Comparison of ENCODE assay signal across 9 cellular contexts in the genomic region with DNA sequence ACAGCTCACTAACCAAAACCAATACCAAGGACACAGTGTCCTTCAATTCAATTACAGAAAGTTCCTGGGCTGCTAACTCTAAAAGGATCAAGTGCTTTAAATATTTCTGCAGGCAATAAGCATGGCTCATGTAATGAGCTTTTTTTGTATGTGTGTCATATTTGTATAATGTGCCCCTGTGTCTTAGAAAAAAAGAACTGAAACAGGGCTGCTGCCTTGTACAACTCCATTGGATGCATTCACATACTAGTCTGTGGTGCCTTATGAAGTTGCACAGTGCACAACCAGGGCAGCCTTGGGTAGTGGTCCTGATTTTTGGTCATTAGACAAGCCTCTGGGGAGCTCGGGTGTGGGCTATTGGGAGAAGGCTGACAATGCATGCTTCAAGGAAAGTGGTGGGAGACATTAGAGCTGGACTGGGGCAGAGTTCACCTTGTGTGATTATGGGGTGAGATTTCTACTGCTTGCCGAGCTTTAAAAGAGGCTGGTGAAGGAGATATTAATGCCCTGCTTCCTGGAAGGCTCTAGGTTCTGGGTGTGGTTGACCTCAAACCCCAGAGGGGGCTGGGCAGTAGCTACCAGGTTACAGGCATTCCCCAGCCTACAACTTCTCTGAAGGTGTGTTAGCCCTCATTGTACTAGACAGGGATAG. TPM values are rescaled to one million over a fixed set of nuclear protein-coding genes. Genes with fewer than 3 reads are reported as not detected.
DNase-seq lines count a peak whose midpoint lies in the region; ATAC-seq and TF ChIP-seq lines count a peak whose summit lies in the region.
"Had no signal": no experiment of that assay in that cellular context is flagged by ENCODE, and none has a peak within 500 bp of the region (broad histone marks: within the 10 kb centered on the region; RNA-seq: fewer than 3 reads in every experiment).

No MANE protein-coding gene starts in this region.

- peaks cover 39% of the 10 kb centered on the region for H3K4me1 Mint-ChIP-seq in T-helper 17 cell

- H3K27ac Mint-ChIP-seq in activated naive CD4-positive, alpha-beta T cell treated with anti-CD3 and anti-CD28 coated beads, Interleukin-2, amount 50 U/mL, for 72 hours: peak overlapping the region in 1 of 2 donors; percentile 51
- no peak overlapping the region for H3K27ac Mint-ChIP-seq in T-helper 17 cell

- peaks cover 26 to 45% of the 10 kb centered on the region in 2 donors for H3K9me3 Mint-ChIP-seq in activated naive CD4-positive, alpha-beta T cell treated with anti-CD3 and anti-CD28 coated beads, Interleukin-2, amount 50 U/mL, for 72 hours

- H3K4me3 Mint-ChIP-seq in T-helper 17 cell: peak overlapping the region; percentile 84

- TF ChIP-seq EP300 in stomach (IDR thresholded peaks at IDR 0.05): no peak

- 28 to 40% (median 36%) methylated on average over 2 of the region's 2 CpGs for whole genome bisulfite sequencing in stomach, 5 donors

- DNase-seq in activated naive CD4-positive, alpha-beta T cell treated with Interleukin-2 at 50 U/mL for 16 hours: peak; percentile 50
- DNase-seq in activated naive CD4-positive, alpha-beta T cell treated with anti-CD3 and anti-CD28 coated beads, Interleukin-2, amount 50 U/mL, for 72 hours (ENCODE audit: low spot score in 2 of 2): no peak
- peak; percentile 31 to 43 (median 34) for DNase-seq in T-helper 17 cell
- peak; percentile 64 for DNase-seq in central memory CD4-positive, alpha-beta T cell
- peak; percentile 71 for DNase-seq in stomach
- no peak for DNase-seq in SKM-1 (lab: John Stamatoyannopoulos, UW; ENCODE audit: unreplicated experiment)
- no peak for DNase-seq in RKO (ENCODE audit: low spot score)

- H3K4me1 ChIP-seq in stomach: peaks cover 21 to 48% (median 34%) of the 10 kb centered on the region in 4 donors

- intact Hi-C loops in stomach (cut with DNase I; ENCODE audit: low total_unique reads): no loop called here

- H3K9me3 ChIP-seq in T-helper 17 cell (ENCODE audit: control insufficient read depth, low read length, poor library complexity, severe bottlenecking) (peaks cover 2% of the 10 kb centered on the region), stomach (no peaks in the 10 kb centered on the region)
- H3K9me3 ChIP-seq: SJSA1 had no signal

- no peaks in the 10 kb centered on the region for H3K27me3 Mint-ChIP-seq in T-helper 17 cell

- H3K27me3 ChIP-seq in stomach: no peaks in the 10 kb centered on the region
- H3K27me3 ChIP-seq: SJSA1 had no signal

- TF ChIP-seq CTCF in stomach (IDR thresholded peaks at IDR 0.05): no peak

- peaks cover 5 to 39% of the 10 kb centered on the region in 2 donors for H3K36me3 Mint-ChIP-seq in activated naive CD4-positive, alpha-beta T cell treated with anti-CD3 and anti-CD28 coated beads, Interleukin-2, amount 50 U/mL, for 72 hours
- H3K36me3 Mint-ChIP-seq in T-helper 17 cell (ENCODE audit: low read depth): peaks cover 5% of the 10 kb centered on the region

- no peaks in the 10 kb centered on the region for H3K36me3 ChIP-seq in stomach
- H3K36me3 ChIP-seq: SJSA1 had no signal

- peak overlapping the region; percentile 63 to 94 (median 90) for H3K27ac ChIP-seq in stomach
- H3K27ac ChIP-seq: SJSA1 had no signal

- TF ChIP-seq POLR2A in stomach (IDR thresholded peaks at IDR 0.05): no peak

- no peak overlapping the region for H3K4me3 ChIP-seq in stomach
- H3K4me3 ChIP-seq: SJSA1 had no signal

- no peak for ATAC-seq in activated naive CD4-positive, alpha-beta T cell treated with anti-CD3 and anti-CD28 coated beads, Interleukin-2, amount 50 U/mL, for 72 hours
- ATAC-seq in T-helper 17 cell: peak; percentile 27
- ATAC-seq in GM19455 (IDR thresholded peaks at IDR 0.05; ENCODE audit: unreplicated experiment): no peak

RNA-seq across cellular contexts. Expression of a gene that starts 3.6 kb away (rescaled TPM):
- total RNA-seq in activated naive CD4-positive, alpha-beta T cell treated with anti-CD3 and anti-CD28 coated beads, Interleukin-2, amount 50 U/mL, for 72 hours: 10 to 100 TPM; 11.8 to 25.0 TPM
- 10 to 100 TPM; 25.3 to 33.3 TPM for total RNA-seq in T-helper 17 cell
- total RNA-seq in stomach: 100 to 1,000 TPM in 1 of 5 donors, 10 to 100 TPM in 3, 1 to 10 TPM in 1; 6.7 to 115 (median 61.0) TPM
- 10 to 100 TPM in 1 of 3 donors, 1 to 10 TPM in 2; 3.5 to 14.5 (median 8.3) TPM for polyA plus RNA-seq in stomach

Comparison
In these comparisons a context has a peak if more than half of its experiments do, and no peak if none do; other contexts are left out.
1. DNase-seq: peak in activated naive CD4-positive, alpha-beta T cell treated with Interleukin-2 at 50 U/mL for 16 hours (single experiment), T-helper 17 cell (3 of 3), central memory CD4-positive, alpha-beta T cell (single experiment) and stomach (single experiment); none in activated naive CD4-positive, alpha-beta T cell treated with anti-CD3 and anti-CD28 coated beads, Interleukin-2, amount 50 U/mL, for 72 hours (0 of 2), SKM-1 (single experiment) and RKO (single experiment).